In genomic region chr15:65583701-65584100, GRCh38 we compare ENCODE assay signal across 8 cellular contexts. TPM values are rescaled to one million over a fixed set of nuclear protein-coding genes. Genes with fewer than 3 reads are reported as not detected.
DNase-seq lines count a peak whose midpoint lies in the region; ATAC-seq lines count a peak whose summit lies in the region.

No MANE protein-coding gene starts in this region.

- 55 to 75% methylated on average over 1 of the region's 1 CpG for WGBS in aorta, 2 donors

- H3K9me3 Mint-ChIP-seq in activated naive CD4-positive, alpha-beta T cell treated with anti-CD3 and anti-CD28 coated beads for 36 hours = no peaks in the 10 kb centered on the region

- CTCF ChIA-PET in activated naive CD4-positive, alpha-beta T cell treated with anti-CD3 and anti-CD28 coated beads for 36 hours (lab: Charles Lee) = no interaction called here

- peaks cover 35% of the 10 kb centered on the region for H3K36me3 Mint-ChIP-seq in activated naive CD4-positive, alpha-beta T cell treated with anti-CD3 and anti-CD28 coated beads for 36 hours (ENCODE audit: low read depth)

- H3K36me3 ChIP-seq in aorta (ENCODE audit: control insufficient read depth in 1 of 2, insufficient read depth in 2 of 2, low read length in 1 of 2) = peaks cover 3 to 7% of the 10 kb centered on the region in 2 donors
- peaks cover 74% of the 10 kb centered on the region for H3K36me3 ChIP-seq in MG63

- no peak overlapping the region for H3K4me3 Mint-ChIP-seq in activated naive CD4-positive, alpha-beta T cell treated with anti-CD3 and anti-CD28 coated beads for 36 hours

- H3K27me3 Mint-ChIP-seq in activated naive CD4-positive, alpha-beta T cell treated with anti-CD3 and anti-CD28 coated beads for 36 hours (ENCODE audit: low read depth) = no peaks in the 10 kb centered on the region

- H3K4me3 ChIP-seq in aorta (ENCODE audit: low read length in 2 of 2) (no peak overlapping the region), MG63 (no peak overlapping the region)

- no peaks in the 10 kb centered on the region for H3K27me3 ChIP-seq in aorta (ENCODE audit: control insufficient read depth in 1 of 2, insufficient read depth in 2 of 2, low read length in 1 of 2)
- no peaks in the 10 kb centered on the region for H3K27me3 ChIP-seq in MG63

- intact Hi-C loops in activated naive CD4-positive, alpha-beta T cell treated with anti-CD3 and anti-CD28 coated beads for 36 hours (cut with micrococcal nuclease) = no loop called here
- intact Hi-C loops in aorta (cut with DNase I) = no loop called here

- no peaks in the 10 kb centered on the region for H3K9me3 ChIP-seq in aorta (ENCODE audit: control insufficient read depth, low read length)
- no peaks in the 10 kb centered on the region for H3K9me3 ChIP-seq in MG63

- DNase-seq in ELR (ENCODE audit: low read depth) (peak; percentile 51), M059J (ENCODE audit: low read depth) (peak; percentile 76), myocyte (ENCODE audit: low read depth) (peak; percentile 53), NCI-H1092 (lab: John Stamatoyannopoulos, UW) (no peak), aorta (no peak), nucleus accumbens (lab: John Stamatoyannopoulos, UW) (no peak), MG63 (no peak)
- peak; percentile 60 for DNase-seq in activated naive CD4-positive, alpha-beta T cell treated with anti-CD3 and anti-CD28 coated beads for 36 hours

- H3K4me1 ChIP-seq in aorta (ENCODE audit: control insufficient read depth in 1 of 2, insufficient read depth in 2 of 2, low read length in 2 of 2) = no peaks in the 10 kb centered on the region

- no peak overlapping the region for H3K27ac ChIP-seq in aorta (ENCODE audit: low read depth in 1 of 2, low read length in 2 of 2)

- peak overlapping the region; percentile 66 for H3K27ac Mint-ChIP-seq in activated naive CD4-positive, alpha-beta T cell treated with anti-CD3 and anti-CD28 coated beads for 36 hours

- no peak for ATAC-seq in aorta (ENCODE audit: low FRiP score)

- H3K4me1 Mint-ChIP-seq in activated naive CD4-positive, alpha-beta T cell treated with anti-CD3 and anti-CD28 coated beads for 36 hours (ENCODE audit: low read depth) = peaks cover 23% of the 10 kb centered on the region

RNA-seq across cellular contexts. Expression of gene INTS14, which starts 27.2 kb away (rescaled TPM):
- 35.9 and 55.3 TPM in 2 replicates for total RNA-seq in M059J (2014; rRNA removed; shearing (Covaris generic))
- total RNA-seq in activated naive CD4-positive, alpha-beta T cell treated with anti-CD3 and anti-CD28 coated beads for 36 hours = 10 to 100 TPM; 41.2 to 43.4 TPM
- total RNA-seq in myocyte (18.2 and 22.3 TPM in 2 replicates), aorta (10 to 100 TPM; 18.6 to 25.4 TPM)
- polyA plus RNA-seq in myocyte (2012) = 21.1 TPM
- polyA plus RNA-seq in aorta = 10 to 100 TPM; 16.0 to 30.5 TPM
- total RNA-seq in MG63 (2014; rRNA removed; shearing (Covaris generic); ENCODE audit: low replicate concordance) = 26.3 and 34.6 TPM in 2 replicates

RNA-seq across cellular contexts. Expression of gene SLC24A1, which starts 38.0 kb away (rescaled TPM):
- 2.1 and 2.9 TPM in 2 replicates for total RNA-seq in M059J (2014; rRNA removed; shearing (Covaris generic))
- total RNA-seq in activated naive CD4-positive, alpha-beta T cell treated with anti-CD3 and anti-CD28 coated beads for 36 hours = 10 to 100 TPM; 10.7 to 12.4 TPM
- total RNA-seq in myocyte (3.4 and 6.9 TPM in 2 replicates), aorta (10 to 100 TPM in 1 of 2 donors, 1 to 10 TPM in 1; 6.0 to 13.5 TPM)
- 6.3 TPM for polyA plus RNA-seq in myocyte (2012)
- polyA plus RNA-seq in aorta = 1 to 10 TPM; 4.8 to 8.8 TPM
- total RNA-seq in MG63 (2014; rRNA removed; shearing (Covaris generic); ENCODE audit: low replicate concordance) = 3.3 and 10.1 TPM in 2 replicates

RNA-seq across cellular contexts. Expression of gene HACD3, which starts 53.4 kb away (rescaled TPM):
- 104 and 120 TPM in 2 replicates for total RNA-seq in M059J (2014; rRNA removed; shearing (Covaris generic))
- total RNA-seq in activated naive CD4-positive, alpha-beta T cell treated with anti-CD3 and anti-CD28 coated beads for 36 hours = 10 to 100 TPM; 29.1 to 30.1 TPM
- total RNA-seq in myocyte (48.7 and 50.8 TPM in 2 replicates), aorta (10 to 100 TPM; 16.1 to 34.2 TPM)
- polyA plus RNA-seq in myocyte (2012) = 40.8 TPM
- 10 to 100 TPM in 1 of 2 donors, 1 to 10 TPM in 1; 9.6 to 14.6 TPM for polyA plus RNA-seq in aorta
- 111 and 147 TPM in 2 replicates for total RNA-seq in MG63 (2014; rRNA removed; shearing (Covaris generic); ENCODE audit: low replicate concordance)

Comparison
In these comparisons a context has a peak if more than half of its experiments do, and no peak if none do; other contexts are left out.
1. DNase-seq: peak in ELR (single experiment), M059J (single experiment), activated naive CD4-positive, alpha-beta T cell treated with anti-CD3 and anti-CD28 coated beads for 36 hours (single experiment) and myocyte (single experiment); none in NCI-H1092 (single experiment), aorta (0 of 2), nucleus accumbens (0 of 56) and MG63 (single experiment).